Comparison of ENCODE assay signal across 8 cellular contexts in genomic region chr1:15304708-15305326, GRCh38. TPM values are rescaled to one million over a fixed set of nuclear protein-coding genes. Genes with fewer than 3 reads are reported as not detected.
DNase-seq lines count a peak whose midpoint lies in the region; ATAC-seq and TF ChIP-seq lines count a peak whose summit lies in the region.

No MANE protein-coding gene starts in this region.

- no peaks in the 10 kb centered on the region for H3K9me3 ChIP-seq in CD4-positive, alpha-beta T cell (ENCODE audit: control insufficient read depth, low read length)
- H3K9me3 ChIP-seq in prostate gland (no peaks in the 10 kb centered on the region), uterus (no peaks in the 10 kb centered on the region)

- H3K4me3 ChIP-seq in prostate gland (no peak overlapping the region), uterus (no peak overlapping the region)

- H3K27ac ChIP-seq in CD4-positive, alpha-beta T cell (ENCODE audit: low read depth, low read length) = no peak overlapping the region
- H3K27ac ChIP-seq in prostate gland = no peak overlapping the region
- no peak overlapping the region for H3K27ac ChIP-seq in uterus

- 24% methylated on average over 11 of the region's 11 CpGs for WGBS in prostate gland

- H3K36me3 ChIP-seq in prostate gland (no peaks in the 10 kb centered on the region), uterus (no peaks in the 10 kb centered on the region)

- POLR2A ChIA-PET in CD4-positive, alpha-beta T cell (lab: Charles Lee) = no interaction called here

- peak; percentile 89 for TF ChIP-seq CTCF in CD4-positive, alpha-beta T cell (IDR thresholded peaks at IDR 0.05)
- peak; percentile 83 to 99 (median 90) for TF ChIP-seq CTCF in prostate gland (IDR thresholded peaks at IDR 0.05)
- peak; percentile 56 to 76 (median 69) for TF ChIP-seq CTCF in uterus (IDR thresholded peaks at IDR 0.05)

- no peaks in the 10 kb centered on the region for H3K9me3 Mint-ChIP-seq in CD4-positive, alpha-beta T cell

- H3K4me1 ChIP-seq in prostate gland (replicated peaks) (no peaks in the 10 kb centered on the region), uterus (no peaks in the 10 kb centered on the region)

- intact Hi-C loops in CD4-positive, alpha-beta T cell (cut with DNase I, micrococcal nuclease) = loop anchor here in 1 of 2 experiments (1.0 kb wide), 1 partner anchor 177 kb away; no protein-coding TSS in a partner anchor
- intact Hi-C loops in Right ventricle myocardium superior (cut with DNase I) (loop anchor here (2.0 to 10.0 kb wide), 2 partner anchors 150 to 176 kb away; partner anchors contain the start of gene TMEM51), prostate gland (cut with DNase I) (loop anchor here (2.0 kb wide), 1 partner anchor 176 kb away; no protein-coding TSS in a partner anchor), uterus (cut with DNase I; ENCODE audit: low total_unique reads) (no loop called here)

- TF ChIP-seq POLR2A in prostate gland (IDR thresholded peaks at IDR 0.05) = no peak
- TF ChIP-seq POLR2A in uterus (IDR thresholded peaks at IDR 0.05) = no peak

- H3K27ac Mint-ChIP-seq in CD4-positive, alpha-beta T cell = no peak overlapping the region

- no peaks in the 10 kb centered on the region for H3K27me3 ChIP-seq in CD4-positive, alpha-beta T cell (ENCODE audit: control insufficient read depth, insufficient read depth, low read length)
- no peaks in the 10 kb centered on the region for H3K27me3 ChIP-seq in prostate gland (replicated peaks; ENCODE audit: insufficient read depth)
- no peaks in the 10 kb centered on the region for H3K27me3 ChIP-seq in uterus

- no peak overlapping the region for H3K4me3 Mint-ChIP-seq in CD4-positive, alpha-beta T cell

- peak; percentile 49 for ATAC-seq in CD4-positive, alpha-beta T cell (ENCODE audit: poor library complexity)
- ATAC-seq in Right ventricle myocardium superior (ENCODE audit: poor library complexity) = peak; percentile 73
- ATAC-seq in GM21619 (IDR thresholded peaks at IDR 0.05; ENCODE audit: unreplicated experiment) = no peak

- peaks cover 5% of the 10 kb centered on the region for H3K27me3 Mint-ChIP-seq in CD4-positive, alpha-beta T cell

- CTCF ChIA-PET in CD4-positive, alpha-beta T cell (lab: Charles Lee) = interaction anchor here (0.6 to 1.5 kb wide), 3 partner anchors 11 to 176 kb away, joined by 3 to 6 read pairs (median 3); no protein-coding TSS in a partner anchor

- no peaks in the 10 kb centered on the region for H3K4me1 Mint-ChIP-seq in CD4-positive, alpha-beta T cell (ENCODE audit: low read depth)

- no peaks in the 10 kb centered on the region for H3K36me3 Mint-ChIP-seq in CD4-positive, alpha-beta T cell (ENCODE audit: low read depth)

- peak; percentile 44 to 74 (median 56) for DNase-seq in CD4-positive, alpha-beta T cell
- DNase-seq in HPDE6-E6E7 (ENCODE audit: extremely low spot score) = peak; percentile 61
- DNase-seq in RPMI7951 (ENCODE audit: low read depth) = peak; percentile 49
- peak; percentile 61 for DNase-seq in activated T-helper 9 cell treated with anti-CD3 and anti-CD28 coated beads, Interleukin-2, amount 50 U/mL, for 16 hours (ENCODE audit: low read depth)
- peak; percentile 79 for DNase-seq in Right ventricle myocardium superior
- peak; percentile 66 for DNase-seq in prostate gland (ENCODE audit: low spot score)
- DNase-seq in uterus = peak; percentile 32 to 33

RNA-seq across cellular contexts. Expression of gene FHAD1, which starts 57.8 kb away (rescaled TPM):
- not detected for total RNA-seq in CD4-positive, alpha-beta T cell
- 5.5 and 6.8 TPM in 2 replicates for total RNA-seq in RPMI7951 (2014; rRNA removed; shearing (Covaris generic))
- total RNA-seq in Right ventricle myocardium superior (not detected), prostate gland (1 to 10 TPM in 1 of 2 donors, under 1 TPM in 1; 0.27 to 6.5 TPM), uterus (1 to 10 TPM in 2 of 4 donors, not detected in 2; 1.1 to 4.1 TPM)
